ENCODE assay signal across 18 cellular contexts in genomic region chr13:27600712-27601111, GRCh38.
"Had no signal": no experiment of that assay in that cellular context is flagged by ENCODE, and none has a peak within 500 bp of the region (broad histone marks: within the 10 kb centered on the region; RNA-seq: fewer than 3 reads in every experiment).

No MANE protein-coding gene starts in this region.

- H3K27ac Mint-ChIP-seq: activated naive CD4-positive, alpha-beta T cell treated with anti-CD3 and anti-CD28 coated beads for 36 hours; brain; memory B cell had no signal

- H3K9me3 ChIP-seq: gastroesophageal sphincter, stomach, upper lobe of left lung had no signal

- H3K27me3 Mint-ChIP-seq: brain; central memory CD8-positive, alpha-beta T cell; memory B cell; progenitor cell of endocrine pancreas had no signal

- H3K4me3 ChIP-seq: coronary artery, gastroesophageal sphincter, heart left ventricle, stomach, upper lobe of left lung had no signal

- H3K36me3 ChIP-seq: gastroesophageal sphincter, heart left ventricle, stomach, upper lobe of left lung had no signal

- H3K27me3 ChIP-seq: gastroesophageal sphincter, heart left ventricle, stomach, upper lobe of left lung had no signal

- H3K36me3 Mint-ChIP-seq: brain had no signal

- ATAC-seq: activated T-cell treated with anti-CD3 and anti-CD28 coated beads, Interleukin-2, amount 50 U/mL, for 4 hours; gastroesophageal sphincter had no signal

- H3K9me3 Mint-ChIP-seq: activated naive CD4-positive, alpha-beta T cell treated with anti-CD3 and anti-CD28 coated beads for 36 hours; brain; central memory CD8-positive, alpha-beta T cell; memory B cell had no signal

- DNase-seq: activated CD4-positive, alpha-beta T cell treated with anti-CD3 and anti-CD28 coated beads, Interleukin-2, amount 50 U/mL, for 1 hour; activated CD4-positive, CD25-positive, alpha-beta regulatory T cell treated with anti-CD3 and anti-CD28 coated beads, Interleukin-2, amount 50 U/mL, for 72 hours; activated CD8-positive, alpha-beta memory T cell treated with anti-CD3 and anti-CD28 coated beads, Interleukin-2, amount 50 U/mL, for 4 hours; activated naive CD4-positive, alpha-beta T cell treated with anti-CD3 and anti-CD28 coated beads for 36 hours; activated T-cell treated with anti-CD3 and anti-CD28 coated beads, Interleukin-2, amount 50 U/mL, for 4 hours; heart left ventricle; left ventricle myocardium superior; occipital lobe; stimulated activated CD4-positive, alpha-beta T cell treated with anti-CD3 and anti-CD28 coated beads, Interleukin-12 subunit alpha, Interleukin-12 subunit beta, amount 100 ng/mL, for 4 hours; stimulated activated CD4-positive, alpha-beta T cell treated with anti-CD3 and anti-CD28 coated beads, Interleukin-1b, Interleukin-23, amount 100 ng/mL, for 48 hours; stomach; upper lobe of left lung had no signal

- H3K4me3 Mint-ChIP-seq: activated naive CD4-positive, alpha-beta T cell treated with anti-CD3 and anti-CD28 coated beads for 36 hours; activated T-cell treated with anti-CD3 and anti-CD28 coated beads, Interleukin-2, amount 50 U/mL, for 4 hours; brain; central memory CD8-positive, alpha-beta T cell; memory B cell had no signal
